ENCODE assay signal across 8 cellular contexts in the genomic region with DNA sequence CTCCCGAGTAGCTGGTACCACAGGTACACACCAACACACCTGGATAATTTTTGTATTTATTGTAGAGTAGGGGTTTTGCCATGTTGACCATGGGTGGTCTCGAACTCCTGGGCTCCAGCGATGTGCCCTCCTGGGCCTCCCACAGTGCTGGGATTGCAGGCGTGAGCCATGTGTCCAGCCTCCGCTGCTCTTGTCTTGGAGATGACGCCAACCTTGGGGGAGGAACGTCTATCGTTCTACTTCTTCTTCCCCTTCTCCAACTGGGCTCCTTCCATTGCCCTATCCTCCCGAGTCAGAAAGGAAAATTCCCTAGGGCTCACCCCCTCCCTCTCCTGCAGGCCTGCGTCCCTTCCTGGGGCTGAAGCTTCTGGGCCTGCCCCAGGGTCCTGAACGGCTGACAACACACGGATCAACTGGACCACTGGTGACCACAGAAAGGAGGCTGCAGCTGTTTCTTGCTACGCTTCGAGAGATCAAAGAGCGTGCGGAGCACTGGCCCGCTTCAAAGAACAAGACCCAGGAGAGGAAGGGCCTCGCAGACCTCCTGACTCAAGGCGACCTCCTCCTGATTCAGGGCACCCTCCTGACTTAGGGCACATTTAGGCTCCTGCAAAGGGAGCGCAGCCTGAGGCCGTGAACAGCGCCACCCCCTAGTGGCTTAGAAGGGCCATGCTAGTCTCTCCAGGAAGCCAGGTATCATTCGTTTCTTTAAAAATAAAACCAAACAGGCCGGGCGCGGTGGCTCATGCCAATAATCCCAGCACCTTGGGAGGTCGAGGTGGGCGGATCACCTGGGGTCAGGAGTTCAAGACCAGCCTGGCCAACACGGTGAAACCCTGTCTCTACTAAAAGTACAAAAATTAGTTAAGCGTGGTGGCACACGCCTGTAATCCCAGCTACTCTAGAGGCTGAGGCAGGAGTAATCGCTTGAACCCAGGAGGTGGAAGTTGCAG. TPM values are rescaled to one million over a fixed set of nuclear protein-coding genes. Genes with fewer than 3 reads are reported as not detected.
DNase-seq lines count a peak whose midpoint lies in the region; ATAC-seq, FAIRE-seq and TF ChIP-seq lines count a peak whose summit lies in the region.

No MANE protein-coding gene starts in this region.

- intact Hi-C loops in activated CD4-positive, alpha-beta T cell treated with anti-CD3 and anti-CD28 coated beads for 36 hours (cut with DNase I, micrococcal nuclease), result loop anchor here (1.0 to 10.0 kb wide), 3 partner anchors 48 to 579 kb away; a partner anchor contains a TSS
- intact Hi-C loops in dendritic cell treated with granulocyte-macrophage colony-stimulating factor and Interleukin-4, amounts not matched to agents 40 ng/mL and 50 ng/mL, for 4 days (cut with micrococcal nuclease), result loop anchor here (1.0 to 2.0 kb wide), 2 partner anchors 49 to 72 kb away; a partner anchor contains a TSS

- H3K79me2 ChIP-seq in Loucy (ENCODE audit: insufficient read depth, low read length), result no peaks in the 10 kb centered on the region

- CTCF ChIA-PET in activated CD4-positive, alpha-beta T cell treated with anti-CD3 and anti-CD28 coated beads for 36 hours (lab: Charles Lee), result interaction anchor here (0.5 to 7.7 kb wide), 17 partner anchors 10 to 1011 kb away, joined by 3 to 38 read pairs (median 3); no protein-coding TSS in a partner anchor

- no peaks in the 10 kb centered on the region for H3K9me2 ChIP-seq in Loucy (replicated peaks; ENCODE audit: low read depth, low read length)

- H3K36me3 ChIP-seq in Loucy (ENCODE audit: insufficient read depth, low read length), result no peaks in the 10 kb centered on the region

- H3K9me3 ChIP-seq in Loucy (ENCODE audit: insufficient read depth, low read depth, low read length), result no peaks in the 10 kb centered on the region

- no peak overlapping the region for H3K4me2 ChIP-seq in Loucy (ENCODE audit: low read depth, low read length, poor library complexity, severe bottlenecking)

- H4K20me1 ChIP-seq in Loucy (ENCODE audit: insufficient read depth, low read length, poor library complexity, severe bottlenecking), result no peaks in the 10 kb centered on the region

- H3F3A ChIP-seq in Loucy (ENCODE audit: low read depth), result no peaks in the 10 kb centered on the region

- H3K4me3 ChIP-seq in Loucy (ENCODE audit: low read length, poor library complexity, severe bottlenecking), result no peak overlapping the region

- peak; percentile 31 for FAIRE-seq in G401.6 (lab: Jason Lieb, UNC)

- no peak overlapping the region for H3K9ac ChIP-seq in Loucy (ENCODE audit: low read depth, low read length, poor library complexity, severe bottlenecking)

- no peaks in the 10 kb centered on the region for H3K27me3 ChIP-seq in Loucy (ENCODE audit: insufficient read depth, low read length, poor library complexity, severe bottlenecking)

- peak overlapping the region; percentile 86 for H2AFZ ChIP-seq in Loucy (ENCODE audit: low read length)

- no peak overlapping the region for H3K4me3 Mint-ChIP-seq in activated CD4-positive, alpha-beta T cell treated with anti-CD3 and anti-CD28 coated beads for 36 hours
- H3K4me3 Mint-ChIP-seq in dendritic cell treated with granulocyte-macrophage colony-stimulating factor and Interleukin-4, amounts not matched to agents 40 ng/mL and 50 ng/mL, for 4 days, result peak overlapping the region; percentile 73

- no peaks in the 10 kb centered on the region for H3K4me1 Mint-ChIP-seq in activated CD4-positive, alpha-beta T cell treated with anti-CD3 and anti-CD28 coated beads for 36 hours
- peaks cover 22% of the 10 kb centered on the region for H3K4me1 Mint-ChIP-seq in dendritic cell treated with granulocyte-macrophage colony-stimulating factor and Interleukin-4, amounts not matched to agents 40 ng/mL and 50 ng/mL, for 4 days (ENCODE audit: low read depth)

- DNase-seq in activated CD4-positive, alpha-beta T cell treated with anti-CD3 and anti-CD28 coated beads for 36 hours, result peak; percentile 84
- DNase-seq in lung microvascular endothelial cell (ENCODE audit: low read depth in 2 of 2), result peak; percentile 63 to 73
- DNase-seq in stimulated activated CD8-positive, alpha-beta memory T cell treated with anti-CD3 and anti-CD28 coated beads, Interleukin-15, amount 100 ng/mL, for 48 hours (ENCODE audit: low read depth in 2 of 2), result peak; percentile 43 to 48
- DNase-seq in NCI-H187 (lab: John Stamatoyannopoulos, UW), result no peak

- H3K27ac Mint-ChIP-seq in activated CD4-positive, alpha-beta T cell treated with anti-CD3 and anti-CD28 coated beads for 36 hours, result no peak overlapping the region
- peak overlapping the region; percentile 50 for H3K27ac Mint-ChIP-seq in dendritic cell treated with granulocyte-macrophage colony-stimulating factor and Interleukin-4, amounts not matched to agents 40 ng/mL and 50 ng/mL, for 4 days

- peak; percentile 88 for TF ChIP-seq CTCF in Loucy (conservative IDR thresholded peaks at IDR 0.05; ENCODE audit: low read length)

- no peaks in the 10 kb centered on the region for H3K9me3 Mint-ChIP-seq in activated CD4-positive, alpha-beta T cell treated with anti-CD3 and anti-CD28 coated beads for 36 hours (ENCODE audit: low read depth)
- no peaks in the 10 kb centered on the region for H3K9me3 Mint-ChIP-seq in dendritic cell treated with granulocyte-macrophage colony-stimulating factor and Interleukin-4, amounts not matched to agents 40 ng/mL and 50 ng/mL, for 4 days

- ATAC-seq in GM21723 (IDR thresholded peaks at IDR 0.05; ENCODE audit: unreplicated experiment), result peak; percentile 81
- peak; percentile 99 for ATAC-seq in activated CD4-positive, alpha-beta T cell treated with anti-CD3 and anti-CD28 coated beads for 36 hours

- no peaks in the 10 kb centered on the region for H3K27me3 Mint-ChIP-seq in activated CD4-positive, alpha-beta T cell treated with anti-CD3 and anti-CD28 coated beads for 36 hours
- H3K27me3 Mint-ChIP-seq in dendritic cell treated with granulocyte-macrophage colony-stimulating factor and Interleukin-4, amounts not matched to agents 40 ng/mL and 50 ng/mL, for 4 days, result no peaks in the 10 kb centered on the region

- H3K4me1 ChIP-seq in Loucy (ENCODE audit: insufficient read depth, low read length, poor library complexity, severe bottlenecking), result no peaks in the 10 kb centered on the region

- POLR2A ChIA-PET in activated CD4-positive, alpha-beta T cell treated with anti-CD3 and anti-CD28 coated beads for 36 hours (lab: Charles Lee), result no interaction called here

- no peaks in the 10 kb centered on the region for H3K36me3 Mint-ChIP-seq in activated CD4-positive, alpha-beta T cell treated with anti-CD3 and anti-CD28 coated beads for 36 hours (ENCODE audit: low read depth)
- H3K36me3 Mint-ChIP-seq in dendritic cell treated with granulocyte-macrophage colony-stimulating factor and Interleukin-4, amounts not matched to agents 40 ng/mL and 50 ng/mL, for 4 days (ENCODE audit: low read depth), result no peaks in the 10 kb centered on the region

RNA-seq across cellular contexts. Expression of a gene that starts 48.5 kb away (rescaled TPM):
- total RNA-seq in activated CD4-positive, alpha-beta T cell treated with anti-CD3 and anti-CD28 coated beads for 36 hours, result 10 to 100 TPM; 55.3 to 58.0 TPM
- total RNA-seq in lung microvascular endothelial cell, result 17.7 and 32.1 TPM in 2 replicates

Comparison
In these comparisons a context has a peak if more than half of its experiments do, and no peak if none do; other contexts are left out.
1. DNase-seq: peak in activated CD4-positive, alpha-beta T cell treated with anti-CD3 and anti-CD28 coated beads for 36 hours (single experiment), lung microvascular endothelial cell (2 of 2) and stimulated activated CD8-positive, alpha-beta memory T cell treated with anti-CD3 and anti-CD28 coated beads, Interleukin-15, amount 100 ng/mL, for 48 hours (2 of 2); none in NCI-H187 (0 of 2).